ENCODE assay signal across 1 cellular context in genomic region chr16:19717781-19718623, GRCh38.
TF ChIP-seq lines count a peak whose summit lies in the region.

A gene with protein sequence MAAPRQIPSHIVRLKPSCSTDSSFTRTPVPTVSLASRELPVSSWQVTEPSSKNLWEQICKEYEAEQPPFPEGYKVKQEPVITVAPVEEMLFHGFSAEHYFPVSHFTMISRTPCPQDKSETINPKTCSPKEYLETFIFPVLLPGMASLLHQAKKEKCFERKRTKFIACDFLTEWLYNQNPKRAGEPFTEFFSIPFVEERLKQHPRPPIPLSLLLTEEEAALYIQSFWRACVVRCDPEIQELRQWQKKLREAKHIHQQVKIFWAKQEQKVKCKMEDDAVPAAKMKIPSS (plus strand): TSS chr16:19718271. CDS start chr16:19718307, 36 bp downstream.
TSS of gene KNOP1 (minus strand) at chr16:19718227. CDS start at chr16:19715035, 3,192 bp downstream.

TF ChIP-seq in HepG2, 621 proteins besides CTCF, POLR2A, EP300 and RAD21 (continued from another document and continues in another):
- TF ChIP-seq, protein P1, sequence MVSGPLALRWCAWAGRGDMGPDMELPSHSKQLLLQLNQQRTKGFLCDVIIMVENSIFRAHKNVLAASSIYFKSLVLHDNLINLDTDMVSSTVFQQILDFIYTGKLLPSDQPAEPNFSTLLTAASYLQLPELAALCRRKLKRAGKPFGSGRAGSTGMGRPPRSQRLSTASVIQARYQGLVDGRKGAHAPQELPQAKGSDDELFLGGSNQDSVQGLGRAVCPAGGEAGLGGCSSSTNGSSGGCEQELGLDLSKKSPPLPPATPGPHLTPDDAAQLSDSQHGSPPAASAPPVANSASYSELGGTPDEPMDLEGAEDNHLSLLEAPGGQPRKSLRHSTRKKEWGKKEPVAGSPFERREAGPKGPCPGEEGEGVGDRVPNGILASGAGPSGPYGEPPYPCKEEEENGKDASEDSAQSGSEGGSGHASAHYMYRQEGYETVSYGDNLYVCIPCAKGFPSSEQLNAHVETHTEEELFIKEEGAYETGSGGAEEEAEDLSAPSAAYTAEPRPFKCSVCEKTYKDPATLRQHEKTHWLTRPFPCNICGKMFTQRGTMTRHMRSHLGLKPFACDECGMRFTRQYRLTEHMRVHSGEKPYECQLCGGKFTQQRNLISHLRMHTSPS (CRISPR knock-in tag; IDR thresholded peaks at IDR 0.05; ENCODE audit: low read depth) = peak; percentile 93
- TF ChIP-seq KMT2A (CRISPR knock-in tag; IDR thresholded peaks at IDR 0.05) (peak; percentile 98), ZNF484 (CRISPR knock-in tag; IDR thresholded peaks at IDR 0.05; ENCODE audit: borderline replicate concordance, low read depth) (peak; percentile 73; the same call in 1 of the 2 replicates), GZF1 (CRISPR knock-in tag; IDR thresholded peaks at IDR 0.05) (no peak), HDAC6 (IDR thresholded peaks at IDR 0.05; ENCODE audit: low read depth, low read length) (0 out of 2 replicates have a peak, but pooled peaks have one; percentile 50), ZNF883 (CRISPR knock-in tag; IDR thresholded peaks at IDR 0.05; ENCODE audit: not compliant biosample characterization) (peak; percentile 92), AKNA (CRISPR knock-in tag; IDR thresholded peaks at IDR 0.05; ENCODE audit: borderline replicate concordance) (no peak), ZNF225 (CRISPR knock-in tag; IDR thresholded peaks at IDR 0.05) (peak; percentile 96), CEBPG (CRISPR knock-in tag; IDR thresholded peaks at IDR 0.05) (no peak; the same call in 1 of the 2 replicates), PLRG1 (conservative IDR thresholded peaks at IDR 0.05) (no peak), RBFOX2 (IDR thresholded peaks at IDR 0.05; ENCODE audit: low read depth, low read length) (peak; percentile 98), ISL2 (CRISPR knock-in tag; IDR thresholded peaks at IDR 0.05) (peak; percentile 84), PAXIP1 (CRISPR knock-in tag; conservative IDR thresholded peaks at IDR 0.05) (peak; percentile 79), ZNF768 (CRISPR knock-in tag; IDR thresholded peaks at IDR 0.05) (peak; percentile 82), SIN3A (IDR thresholded peaks at IDR 0.05; ENCODE audit: borderline replicate concordance, low read depth, low read length) (peak; percentile 96), POGZ (CRISPR knock-in tag; IDR thresholded peaks at IDR 0.05) (peak; percentile 85), ZNF234 (CRISPR knock-in tag; conservative IDR thresholded peaks at IDR 0.05) (0 out of 2 replicates have a peak, but pooled peaks have one; percentile 76), ZNF792 (CRISPR knock-in tag; IDR thresholded peaks at IDR 0.05) (peak; percentile 79; the same call in 1 of the 2 replicates), BCL6 (CRISPR knock-in tag; IDR thresholded peaks at IDR 0.05) (no peak; the same call in 1 of the 2 replicates), SAP130 (CRISPR knock-in tag; IDR thresholded peaks at IDR 0.05; ENCODE audit: low read depth) (peak; percentile 100), YEATS2 (CRISPR knock-in tag; IDR thresholded peaks at IDR 0.05; ENCODE audit: borderline replicate concordance) (peak; percentile 98), NR2C2 (CRISPR knock-in tag; IDR thresholded peaks at IDR 0.05; ENCODE audit: borderline replicate concordance) (peak; percentile 100), ZNF274 (CRISPR knock-in tag; IDR thresholded peaks at IDR 0.05) (peak; percentile 98), BORCS8-MEF2B (CRISPR knock-in tag; IDR thresholded peaks at IDR 0.05) (peak; percentile 96; the same call in 1 of the 2 replicates), ATF7-NPFF (CRISPR knock-in tag; IDR thresholded peaks at IDR 0.05; ENCODE audit: low read depth) (peak; percentile 95), MBNL3 (CRISPR knock-in tag; conservative IDR thresholded peaks at IDR 0.05) (no peak), ZNF460 (CRISPR knock-in tag; IDR thresholded peaks at IDR 0.05; ENCODE audit: borderline replicate concordance) (no peak), SKI (IDR thresholded peaks at IDR 0.05; ENCODE audit: partially characterized antibody) (peak; percentile 61), KLF9 (CRISPR knock-in tag; IDR thresholded peaks at IDR 0.05; ENCODE audit: low read depth) (0 out of 2 replicates have a peak, but pooled peaks have one; percentile 53), MXD3 (CRISPR knock-in tag; IDR thresholded peaks at IDR 0.05) (peak; percentile 99), ZSCAN30 (CRISPR knock-in tag; IDR thresholded peaks at IDR 0.05) (no peak), ZNF296 (CRISPR knock-in tag; conservative IDR thresholded peaks at IDR 0.05) (no peak), ZNF816 (CRISPR knock-in tag; IDR thresholded peaks at IDR 0.05; ENCODE audit: borderline replicate concordance) (no peak; the same call in 1 of the 2 replicates), CC2D1A (CRISPR knock-in tag; IDR thresholded peaks at IDR 0.05) (no peak), TRIM22 (IDR thresholded peaks at IDR 0.05) (no peak), ZNF577 (CRISPR knock-in tag; IDR thresholded peaks at IDR 0.05; ENCODE audit: borderline replicate concordance, low read depth) (peak; percentile 76; the same call in 1 of the 2 replicates), NR1H2 (CRISPR knock-in tag; IDR thresholded peaks at IDR 0.05; ENCODE audit: borderline replicate concordance, low read depth) (peak; percentile 62; the same call in 1 of the 2 replicates), HNRNPH1 (optimal IDR thresholded peaks at IDR 0.05; ENCODE audit: low read depth, low read length) (no peak), DR1 (CRISPR knock-in tag; IDR thresholded peaks at IDR 0.05) (peak; percentile 79)
- TF ChIP-seq, protein P2, sequence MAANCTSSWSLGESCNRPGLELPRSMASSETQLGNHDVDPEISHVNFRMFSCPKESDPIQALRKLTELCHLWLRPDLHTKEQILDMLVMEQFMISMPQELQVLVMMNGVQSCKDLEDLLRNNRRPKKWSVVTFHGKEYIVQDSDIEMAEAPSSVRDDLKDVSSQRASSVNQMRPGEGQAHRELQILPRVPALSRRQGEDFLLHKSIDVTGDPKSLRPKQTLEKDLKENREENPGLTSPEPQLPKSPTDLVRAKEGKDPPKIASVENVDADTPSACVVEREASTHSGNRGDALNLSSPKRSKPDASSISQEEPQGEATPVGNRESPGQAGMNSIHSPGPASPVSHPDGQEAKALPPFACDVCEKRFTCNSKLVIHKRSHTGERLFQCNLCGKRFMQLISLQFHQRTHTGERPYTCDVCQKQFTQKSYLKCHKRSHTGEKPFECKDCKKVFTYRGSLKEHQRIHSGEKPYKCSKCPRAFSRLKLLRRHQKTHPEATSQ (CRISPR knock-in tag; IDR thresholded peaks at IDR 0.05; ENCODE audit: borderline replicate concordance) = peak; percentile 78; the same call in 1 of the 2 replicates
- TF ChIP-seq, protein P3, sequence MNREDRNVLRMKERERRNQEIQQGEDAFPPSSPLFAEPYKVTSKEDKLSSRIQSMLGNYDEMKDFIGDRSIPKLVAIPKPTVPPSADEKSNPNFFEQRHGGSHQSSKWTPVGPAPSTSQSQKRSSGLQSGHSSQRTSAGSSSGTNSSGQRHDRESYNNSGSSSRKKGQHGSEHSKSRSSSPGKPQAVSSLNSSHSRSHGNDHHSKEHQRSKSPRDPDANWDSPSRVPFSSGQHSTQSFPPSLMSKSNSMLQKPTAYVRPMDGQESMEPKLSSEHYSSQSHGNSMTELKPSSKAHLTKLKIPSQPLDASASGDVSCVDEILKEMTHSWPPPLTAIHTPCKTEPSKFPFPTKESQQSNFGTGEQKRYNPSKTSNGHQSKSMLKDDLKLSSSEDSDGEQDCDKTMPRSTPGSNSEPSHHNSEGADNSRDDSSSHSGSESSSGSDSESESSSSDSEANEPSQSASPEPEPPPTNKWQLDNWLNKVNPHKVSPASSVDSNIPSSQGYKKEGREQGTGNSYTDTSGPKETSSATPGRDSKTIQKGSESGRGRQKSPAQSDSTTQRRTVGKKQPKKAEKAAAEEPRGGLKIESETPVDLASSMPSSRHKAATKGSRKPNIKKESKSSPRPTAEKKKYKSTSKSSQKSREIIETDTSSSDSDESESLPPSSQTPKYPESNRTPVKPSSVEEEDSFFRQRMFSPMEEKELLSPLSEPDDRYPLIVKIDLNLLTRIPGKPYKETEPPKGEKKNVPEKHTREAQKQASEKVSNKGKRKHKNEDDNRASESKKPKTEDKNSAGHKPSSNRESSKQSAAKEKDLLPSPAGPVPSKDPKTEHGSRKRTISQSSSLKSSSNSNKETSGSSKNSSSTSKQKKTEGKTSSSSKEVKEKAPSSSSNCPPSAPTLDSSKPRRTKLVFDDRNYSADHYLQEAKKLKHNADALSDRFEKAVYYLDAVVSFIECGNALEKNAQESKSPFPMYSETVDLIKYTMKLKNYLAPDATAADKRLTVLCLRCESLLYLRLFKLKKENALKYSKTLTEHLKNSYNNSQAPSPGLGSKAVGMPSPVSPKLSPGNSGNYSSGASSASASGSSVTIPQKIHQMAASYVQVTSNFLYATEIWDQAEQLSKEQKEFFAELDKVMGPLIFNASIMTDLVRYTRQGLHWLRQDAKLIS (CRISPR knock-in tag; IDR thresholded peaks at IDR 0.05) = 0 out of 2 replicates have a peak, but pooled peaks have one; percentile 15
